ENCODE assay signal across 13 cellular contexts in genomic region chr7:98613601-98614425, GRCh38. TPM values are rescaled to one million over a fixed set of nuclear protein-coding genes. Genes with fewer than 3 reads are reported as not detected.
DNase-seq lines count a peak whose midpoint lies in the region; ATAC-seq and TF ChIP-seq lines count a peak whose summit lies in the region.
"Had no signal": no experiment of that assay in that cellular context is flagged by ENCODE, and none has a peak within 500 bp of the region (broad histone marks: within the 10 kb centered on the region; RNA-seq: fewer than 3 reads in every experiment).

No MANE protein-coding gene starts in this region.

- TF ChIP-seq CTCF in GM12865 (IDR thresholded peaks at IDR 0.05; ENCODE audit: insufficient read depth, low read depth, low read length, missing control alignments) (no peak), cardiac fibroblast (IDR thresholded peaks at IDR 0.05; ENCODE audit: low read depth, low read length) (no peak), osteocyte (IDR thresholded peaks at IDR 0.05) (no peak)

- H3K27ac Mint-ChIP-seq in osteocyte (ENCODE audit: unreplicated experiment), result no peak overlapping the region
- H3K27ac Mint-ChIP-seq: activated T-helper 1 cell treated with anti-CD3 and anti-CD28 coated beads, Interleukin-12 subunit alpha, Interleukin-12 subunit beta, Interleukin-2, Interleukin-4 antibody, amounts not matched to agents 30 ng/mL and 10 ng/mL and 1 ng/mL, durations not matched to agents 14 hours and 24 hours and 36 hours; natural killer cell; T-helper 2 cell treated with Interferon-gamma antibody and Interleukin-4, amounts not matched to agents 5 μg/mL and 100 μg/mL, for 36 hours had no signal

- ATAC-seq in GM19023 (IDR thresholded peaks at IDR 0.05; ENCODE audit: unreplicated experiment), result no peak
- no peak for ATAC-seq in GM18517 (IDR thresholded peaks at IDR 0.05; ENCODE audit: unreplicated experiment)
- ATAC-seq: natural killer cell had no signal

- DNase-seq in GM12865 (ENCODE audit: low read depth) (peak; percentile 21), NCI-H2227 (lab: John Stamatoyannopoulos, UW; ENCODE audit: unreplicated experiment) (peak; percentile 30), cardiac fibroblast (ENCODE audit: low read depth in 2 of 2) (peak; percentile 33 to 52), myocyte (ENCODE audit: low read depth) (peak; percentile 88), HuH-7 (ENCODE audit: low spot score) (no peak), osteocyte (ENCODE audit: extremely low spot score, unreplicated experiment) (no peak)
- DNase-seq: natural killer cell, NCI-H524 treated with DMSO at 0.1 percent for 48 hours, tibial artery had no signal

- H3K4me1 Mint-ChIP-seq in osteocyte (ENCODE audit: unreplicated experiment), result peaks cover 9% of the 10 kb centered on the region
- H3K4me1 Mint-ChIP-seq: natural killer cell had no signal

- H3K9me3 Mint-ChIP-seq in osteocyte (ENCODE audit: unreplicated experiment), result no peaks in the 10 kb centered on the region
- H3K9me3 Mint-ChIP-seq: activated T-helper 1 cell treated with anti-CD3 and anti-CD28 coated beads, Interleukin-12 subunit alpha, Interleukin-12 subunit beta, Interleukin-2, Interleukin-4 antibody, amounts not matched to agents 30 ng/mL and 10 ng/mL and 1 ng/mL, durations not matched to agents 14 hours and 24 hours and 36 hours; T-helper 2 cell treated with Interferon-gamma antibody and Interleukin-4, amounts not matched to agents 5 μg/mL and 100 μg/mL, for 36 hours had no signal

- H3K4me3 Mint-ChIP-seq in osteocyte (ENCODE audit: unreplicated experiment), result no peak overlapping the region
- H3K4me3 Mint-ChIP-seq: activated T-helper 1 cell treated with anti-CD3 and anti-CD28 coated beads, Interleukin-12 subunit alpha, Interleukin-12 subunit beta, Interleukin-2, Interleukin-4 antibody, amounts not matched to agents 30 ng/mL and 10 ng/mL and 1 ng/mL, durations not matched to agents 14 hours and 24 hours and 36 hours; natural killer cell; T-helper 2 cell treated with Interferon-gamma antibody and Interleukin-4, amounts not matched to agents 5 μg/mL and 100 μg/mL, for 36 hours had no signal

- H3K27me3 Mint-ChIP-seq in osteocyte (ENCODE audit: unreplicated experiment), result peaks cover 48% of the 10 kb centered on the region

- no peaks in the 10 kb centered on the region for H3K36me3 Mint-ChIP-seq in osteocyte (ENCODE audit: unreplicated experiment)

- H3K4me3 ChIP-seq in GM12865 (ENCODE audit: low read depth, low read length) (no peak overlapping the region), cardiac fibroblast (replicated peaks in 1 of 2; ENCODE audit: low read depth in 2 of 2, low read length in 2 of 2) (no peak overlapping the region)
- H3K4me3 ChIP-seq: tibial artery had no signal

RNA-seq across cellular contexts. Expression of gene NPTX2, which starts 3.3 kb away (rescaled TPM):
- total RNA-seq in myocyte (121 and 170 TPM in 2 replicates), osteocyte (5.0 and 5.1 TPM in 2 replicates)
- polyA plus RNA-seq in myocyte (2012), result 4.1 TPM

Comparison
In these comparisons a context has a peak if more than half of its experiments do, and no peak if none do; other contexts are left out.
1. DNase-seq: peak in GM12865 (single experiment), NCI-H2227 (single experiment), cardiac fibroblast (2 of 2) and myocyte (single experiment); none in HuH-7 (single experiment) and osteocyte (single experiment).
2. RNA of gene NPTX2, which starts 3.3 kb away (total RNA-seq): 121 to 170 TPM in myocyte; 5.0 to 5.1 TPM in osteocyte; every median in the first group is over 10 times any median in the second.